In the genomic region with DNA sequence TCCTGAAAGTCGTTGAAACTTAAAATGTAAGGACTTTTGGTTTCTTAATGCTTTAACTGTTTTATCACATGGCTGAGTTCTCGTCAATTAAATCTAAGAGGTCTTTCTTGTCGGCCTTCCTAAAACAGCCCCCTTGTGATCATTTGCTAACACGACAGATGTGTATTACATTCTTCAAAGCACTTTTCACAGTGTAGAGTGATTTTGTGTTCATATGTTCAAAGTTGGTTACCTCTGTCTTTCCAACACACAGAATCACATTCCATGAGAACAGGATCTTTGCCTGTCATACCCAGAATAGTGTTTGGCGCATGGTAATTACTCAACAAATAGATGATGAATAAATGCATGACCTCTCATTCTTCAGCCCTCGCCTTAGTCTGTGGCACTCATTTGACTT, we compare ENCODE assay signal across 8 cellular contexts. TPM values are rescaled to one million over a fixed set of nuclear protein-coding genes. Genes with fewer than 3 reads are reported as not detected.
DNase-seq lines count a peak whose midpoint lies in the region; ATAC-seq, FAIRE-seq and TF ChIP-seq lines count a peak whose summit lies in the region.

No MANE protein-coding gene starts in this region.

- FAIRE-seq in GM12892 (lab: Jason Lieb, UNC), result no peak

- TF ChIP-seq CTCF in epithelial cell of proximal tubule (conservative IDR thresholded peaks at IDR 0.05; ENCODE audit: low read depth, low read length), result peak; percentile 36

- H3K27ac ChIP-seq in rectal smooth muscle tissue (ENCODE audit: low read depth, low read length), result no peak overlapping the region

- H3K36me3 ChIP-seq in rectal smooth muscle tissue (ENCODE audit: control insufficient read depth, insufficient read depth, low read length), result no peaks in the 10 kb centered on the region

- H3K4me1 ChIP-seq in rectal smooth muscle tissue (ENCODE audit: control insufficient read depth, insufficient read depth, low read length), result peaks cover 12% of the 10 kb centered on the region

- TF ChIP-seq POLR2A in GM12892 (IDR thresholded peaks at IDR 0.05; ENCODE audit: low read depth, low read length), result no peak

- H3K27me3 ChIP-seq in rectal smooth muscle tissue (ENCODE audit: control insufficient read depth, insufficient read depth, low read length), result no peaks in the 10 kb centered on the region

- ATAC-seq in GM18861 (IDR thresholded peaks at IDR 0.05; ENCODE audit: unreplicated experiment), result no peak

- H3K4me3 ChIP-seq in GM08714 (ENCODE audit: low read length), result peak overlapping the region; percentile 100
- H3K4me3 ChIP-seq in epithelial cell of proximal tubule (ENCODE audit: low read depth, low read length), result peak overlapping the region; percentile 68
- H3K4me3 ChIP-seq in rectal smooth muscle tissue (ENCODE audit: low read length), result peak overlapping the region; percentile 98

- H3K9ac ChIP-seq in rectal smooth muscle tissue (ENCODE audit: low read length), result peak overlapping the region; percentile 10

- DNase-seq in NCI-H526 treated with DMSO at 0.1 percent for 48 hours (lab: John Stamatoyannopoulos, UW) (peak; percentile 10), epithelial cell of proximal tubule (ENCODE audit: low read depth) (peak; percentile 48), COLO829 (ENCODE audit: low spot score) (no peak), ecto neural progenitor cell (ENCODE audit: low spot score) (no peak), GM12892 (ENCODE audit: insufficient read length) (no peak)

RNA-seq across cellular contexts. Expression of gene GTF2F2, which starts 1.1 kb away (rescaled TPM):
- 35.2 and 47.9 TPM in 2 replicates for total RNA-seq in epithelial cell of proximal tubule
- 18.5 TPM for polyA plus RNA-seq in GM12892 (2012; ENCODE audit: missing spikeins)

Comparison
In these comparisons a context has a peak if more than half of its experiments do, and no peak if none do; other contexts are left out.
1. DNase-seq: peak in NCI-H526 treated with DMSO at 0.1 percent for 48 hours (single experiment) and epithelial cell of proximal tubule (single experiment); none in COLO829 (single experiment), ecto neural progenitor cell (single experiment) and GM12892 (single experiment).
2. Peak in every context shown above with its lines, with median percentiles within 50 percentile points of each other: H3K4me3 ChIP-seq.